ENCODE assay signal across 35 cellular contexts in the genomic region with DNA sequence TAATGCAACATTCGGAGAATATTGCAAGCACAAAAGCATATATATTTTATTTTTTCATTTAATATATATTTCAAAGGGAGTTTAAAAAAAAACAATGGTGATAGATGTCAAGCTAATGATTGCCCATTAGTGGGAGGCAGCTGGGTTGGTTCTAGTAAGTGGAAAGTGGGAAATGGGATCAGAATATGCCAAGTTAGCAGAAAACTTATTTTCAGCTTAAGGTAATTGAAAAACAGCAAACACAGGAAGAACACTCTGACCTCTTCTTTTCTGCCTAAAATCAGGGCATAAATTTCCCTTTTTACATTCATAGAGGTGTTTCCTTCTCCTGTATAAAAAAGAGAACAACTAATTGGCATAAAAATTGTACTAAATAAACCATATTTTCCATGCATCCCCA.
"Had no signal": no experiment of that assay in that cellular context is flagged by ENCODE, and none has a peak within 500 bp of the region (broad histone marks: within the 10 kb centered on the region; RNA-seq: fewer than 3 reads in every experiment).

No MANE protein-coding gene starts in this region.

- H3K9me3 ChIP-seq: MG63 had no signal

- H3K27me3 ChIP-seq: MG63 had no signal

- DNase-seq: Karpas-422, Kasumi-1, MG63, MM.1S, MV-4-11, NCI-H1048, NCI-H1092, NCI-H1092 treated with DMSO at 0.1 percent for 48 hours, NCI-H1105, NCI-H1105 treated with DMSO at 0.1 percent for 48 hours, NCI-H1417, NCI-H1417 treated with DMSO at 0.1 percent for 48 hours, NCI-H1436, NCI-H1436 treated with DMSO at 0.1 percent for 48 hours, NCI-H146, NCI-H1694, NCI-H1694 treated with DMSO at 0.1 percent for 48 hours, NCI-H187, NCI-H187 treated with DMSO at 0.1 percent for 48 hours, NCI-H1930, NCI-H2029, NCI-H2029 treated with DMSO at 0.1 percent for 48 hours, NCI-H2081, NCI-H2081 treated with DMSO at 0.1 percent for 48 hours, NCI-H2107, NCI-H2171, NCI-H2171 treated with DMSO at 0.1 percent for 48 hours, NCI-H2227 treated with DMSO at 0.1 percent for 48 hours, NCI-H226, NCI-H345, NCI-H446, NCI-H446 treated with DMSO at 0.1 percent for 48 hours, NCI-H510A, NCI-H510A treated with DMSO at 0.1 percent for 48 hours, NCI-H524 treated with DMSO at 0.1 percent for 48 hours had no signal

- H3K36me3 ChIP-seq: MG63 had no signal

- H3K4me3 ChIP-seq: MG63 had no signal
